Comparison of ENCODE assay signal across 26 cellular contexts in the genomic region with DNA sequence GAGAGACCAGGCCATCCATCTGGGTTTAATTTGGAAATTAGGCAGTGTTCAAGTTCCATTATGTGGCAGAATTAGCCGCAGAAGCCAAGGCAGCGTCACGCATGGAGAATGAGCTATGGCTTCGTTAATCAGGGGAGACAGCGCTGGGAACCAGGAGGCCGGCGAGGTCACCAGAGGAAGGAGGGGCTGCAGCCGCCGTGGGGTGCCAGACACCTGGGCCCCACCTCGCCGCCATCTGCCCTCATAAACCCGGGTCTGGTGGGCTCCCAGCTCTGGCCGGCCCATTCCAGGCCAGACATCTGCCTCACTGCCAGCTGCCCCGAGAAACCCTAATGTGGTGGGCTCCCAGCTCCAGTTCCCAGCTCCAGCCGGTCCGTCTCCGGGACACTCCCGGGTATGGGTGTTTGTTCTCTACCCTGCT.
"Had no signal": no experiment of that assay in that cellular context is flagged by ENCODE, and none has a peak within 500 bp of the region (broad histone marks: within the 10 kb centered on the region; RNA-seq: fewer than 3 reads in every experiment).

No MANE protein-coding gene starts in this region.

- H3K36me3 ChIP-seq: brain microvascular endothelial cell, neural progenitor cell, sigmoid colon, thoracic aorta, uterus had no signal

- H3K27me3 ChIP-seq: brain microvascular endothelial cell, neural progenitor cell, uterus had no signal

- H3K27me3 Mint-ChIP-seq: activated naive CD4-positive, alpha-beta T cell treated with anti-CD3 and anti-CD28 coated beads, Interleukin-2, amount 10 ng/mL, durations not matched to agents 7 days and 5 days had no signal

- H3K36me3 Mint-ChIP-seq: activated CD4-positive, alpha-beta memory T cell treated with anti-CD3 and anti-CD28 coated beads for 36 hours; activated naive CD4-positive, alpha-beta T cell treated with anti-CD3 and anti-CD28 coated beads, Interleukin-2, amount 10 ng/mL, durations not matched to agents 7 days and 5 days; activated naive CD8-positive, alpha-beta T cell treated with anti-CD3 and anti-CD28 coated beads, Interleukin-2, amount 10 ng/mL, durations not matched to agents 7 days and 5 days; naive thymus-derived CD8-positive, alpha-beta T cell; neural progenitor cell had no signal

- H3K27ac ChIP-seq: brain microvascular endothelial cell, neural progenitor cell, sigmoid colon, thoracic aorta, uterus had no signal

- H3K4me2 ChIP-seq: neural progenitor cell had no signal

- DNase-seq: activated CD4-positive, alpha-beta memory T cell treated with anti-CD3 and anti-CD28 coated beads for 36 hours; activated CD4-positive, alpha-beta T cell treated with anti-CD3 and anti-CD28 coated beads for 48 hours; activated CD8-positive, alpha-beta memory T cell treated with anti-CD3 and anti-CD28 coated beads, Interleukin-2, amount 50 U/mL, for 4 hours; activated gamma-delta T cell; activated naive CD4-positive, alpha-beta T cell treated with anti-CD3 and anti-CD28 coated beads, Interleukin-2, amount 10 ng/mL, durations not matched to agents 7 days and 5 days; activated naive CD8-positive, alpha-beta T cell treated with anti-CD3 and anti-CD28 coated beads, Interleukin-2, amount 10 ng/mL, durations not matched to agents 7 days and 5 days; activated T-cell treated with anti-CD3 and anti-CD28 coated beads, Interleukin-2, amount 50 U/mL, for 1 hour; amniotic stem cell; brain microvascular endothelial cell; caudate nucleus; foreskin fibroblast; hippocampal formation; kidney; left colon; naive thymus-derived CD8-positive, alpha-beta T cell; sigmoid colon; small intestine; stimulated activated CD4-positive, alpha-beta T cell treated with anti-CD3 and anti-CD28 coated beads, Interleukin-2, amount 100 ng/mL, for 24 hours; stimulated activated naive CD4-positive, alpha-beta T cell; T-helper 1 cell; trophoblast cell; uterus had no signal

- ATAC-seq: activated CD4-positive, CD25-positive, alpha-beta regulatory T cell treated with anti-CD3 and anti-CD28 coated beads, Interleukin-2, amount 50 U/mL, for 24 hours; esophagus mucosa; left colon; naive thymus-derived CD8-positive, alpha-beta T cell had no signal

- H3K4me3 Mint-ChIP-seq: activated CD4-positive, alpha-beta memory T cell treated with anti-CD3 and anti-CD28 coated beads for 36 hours; activated naive CD4-positive, alpha-beta T cell treated with anti-CD3 and anti-CD28 coated beads, Interleukin-2, amount 10 ng/mL, durations not matched to agents 7 days and 5 days; activated naive CD8-positive, alpha-beta T cell treated with anti-CD3 and anti-CD28 coated beads, Interleukin-2, amount 10 ng/mL, durations not matched to agents 7 days and 5 days; naive thymus-derived CD8-positive, alpha-beta T cell; neural progenitor cell had no signal

- H3K9me3 ChIP-seq: sigmoid colon, thoracic aorta, uterus had no signal

- H3K4me3 ChIP-seq: neural progenitor cell, sigmoid colon, thoracic aorta, uterus had no signal

- H3K9me3 Mint-ChIP-seq: activated CD4-positive, alpha-beta memory T cell treated with anti-CD3 and anti-CD28 coated beads for 36 hours; naive thymus-derived CD8-positive, alpha-beta T cell; neural progenitor cell had no signal

- H2AFZ ChIP-seq: neural progenitor cell had no signal

- H3K4me1 Mint-ChIP-seq: activated naive CD4-positive, alpha-beta T cell treated with anti-CD3 and anti-CD28 coated beads, Interleukin-2, amount 10 ng/mL, durations not matched to agents 7 days and 5 days; naive thymus-derived CD8-positive, alpha-beta T cell had no signal

- H3K27ac Mint-ChIP-seq: activated CD4-positive, alpha-beta memory T cell treated with anti-CD3 and anti-CD28 coated beads for 36 hours; activated naive CD4-positive, alpha-beta T cell treated with anti-CD3 and anti-CD28 coated beads, Interleukin-2, amount 10 ng/mL, durations not matched to agents 7 days and 5 days; activated naive CD8-positive, alpha-beta T cell treated with anti-CD3 and anti-CD28 coated beads, Interleukin-2, amount 10 ng/mL, durations not matched to agents 7 days and 5 days; naive thymus-derived CD8-positive, alpha-beta T cell had no signal

- H3K9ac ChIP-seq: neural progenitor cell had no signal

- H3K4me1 ChIP-seq: sigmoid colon, uterus had no signal
